ENCODE assay signal across 22 cellular contexts in the genomic region with DNA sequence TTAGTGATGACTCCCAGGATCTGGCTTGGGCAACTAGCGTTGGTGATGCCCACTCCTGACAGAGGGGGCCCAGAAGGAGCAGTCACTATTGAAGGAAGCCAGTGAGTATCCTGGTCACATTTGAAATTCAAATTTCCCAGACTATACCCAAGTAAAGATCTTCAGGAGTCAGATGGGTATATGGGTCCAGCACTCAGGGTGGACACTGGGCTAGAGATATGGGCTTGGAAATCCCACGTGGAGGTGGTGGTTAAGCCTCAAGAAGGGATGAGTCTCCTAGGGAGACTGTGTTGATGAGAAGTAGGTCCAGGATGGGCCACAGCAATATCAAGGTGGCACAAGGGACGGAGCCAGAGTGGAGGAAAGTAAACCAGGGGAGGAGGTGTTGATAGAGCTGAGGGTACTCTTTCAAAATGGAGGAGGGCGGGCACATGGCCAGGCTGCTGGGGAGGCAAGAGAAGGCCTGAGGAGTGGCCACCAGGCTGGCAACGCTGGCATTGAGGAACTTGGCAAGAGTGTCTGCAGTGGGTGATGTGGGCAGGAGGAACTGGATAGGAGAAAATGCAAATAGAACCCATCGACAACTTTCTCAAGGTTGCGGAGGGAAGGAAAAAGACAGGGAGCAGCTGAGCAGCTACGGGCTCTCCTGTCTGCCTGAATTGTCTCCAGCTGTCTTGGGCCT. TPM values are rescaled to one million over a fixed set of nuclear protein-coding genes. Genes with fewer than 3 reads are reported as not detected.
"Had no signal": no experiment of that assay in that cellular context is flagged by ENCODE, and none has a peak within 500 bp of the region (broad histone marks: within the 10 kb centered on the region; RNA-seq: fewer than 3 reads in every experiment).

No MANE protein-coding gene starts in this region.

- H3K27ac ChIP-seq: epithelial cell of prostate, esophagus squamous epithelium, neural progenitor cell, parathyroid adenoma, psoas muscle, stomach had no signal

- H3K4me1 Mint-ChIP-seq: central memory CD8-positive, alpha-beta T cell had no signal

- H3K36me3 ChIP-seq: esophagus squamous epithelium, neural progenitor cell, stomach had no signal

- ATAC-seq: effector memory CD8-positive, alpha-beta T cell; naive thymus-derived CD4-positive, alpha-beta T cell; psoas muscle had no signal

- H3K9me3 Mint-ChIP-seq: central memory CD8-positive, alpha-beta T cell; dendritic cell treated with granulocyte-macrophage colony-stimulating factor and Interleukin-4, amounts not matched to agents 40 ng/mL and 50 ng/mL, for 4 days; effector memory CD8-positive, alpha-beta T cell; neural progenitor cell; type B pancreatic cell had no signal

- H3K9me3 ChIP-seq: esophagus squamous epithelium, psoas muscle, stomach had no signal

- H3K4me3 Mint-ChIP-seq: central memory CD8-positive, alpha-beta T cell; dendritic cell treated with granulocyte-macrophage colony-stimulating factor and Interleukin-4, amounts not matched to agents 40 ng/mL and 50 ng/mL, for 4 days; effector memory CD8-positive, alpha-beta T cell; naive thymus-derived CD4-positive, alpha-beta T cell; neural progenitor cell; type B pancreatic cell had no signal

- H3K9ac ChIP-seq: neural progenitor cell, parathyroid adenoma had no signal

- H3K27ac Mint-ChIP-seq: dendritic cell treated with granulocyte-macrophage colony-stimulating factor and Interleukin-4, amounts not matched to agents 40 ng/mL and 50 ng/mL, for 4 days; effector memory CD8-positive, alpha-beta T cell; neural progenitor cell; type B pancreatic cell had no signal

- H3K36me3 Mint-ChIP-seq: naive thymus-derived CD4-positive, alpha-beta T cell; neural progenitor cell; type B pancreatic cell had no signal

- H3K4me3 ChIP-seq: esophagus squamous epithelium, neural progenitor cell, psoas muscle, stomach had no signal

- H3K4me1 ChIP-seq: parathyroid adenoma, psoas muscle had no signal

- DNase-seq: effector memory CD8-positive, alpha-beta T cell; esophagus squamous epithelium; foreskin fibroblast; hippocampal formation; kidney glomerular epithelial cell; mesendoderm; naive thymus-derived CD4-positive, alpha-beta T cell; occipital lobe; psoas muscle; retina; small intestine; stimulated activated CD4-positive, alpha-beta T cell treated with anti-CD3 and anti-CD28 coated beads, Interleukin-12 subunit alpha, Interleukin-12 subunit beta, amount 100 ng/mL, for 4 hours; stimulated activated naive CD4-positive, alpha-beta T cell; stomach; substantia nigra had no signal

RNA-seq across cellular contexts. Expression of a gene that starts 3.7 kb away (rescaled TPM):
- total RNA-seq: mononuclear cell; naive thymus-derived CD4-positive, alpha-beta T cell had no signal
